Comparison of ENCODE assay signal across 16 cellular contexts in genomic region chr6:137518584-137518983, GRCh38. TPM values are rescaled to one million over a fixed set of nuclear protein-coding genes. Genes with fewer than 3 reads are reported as not detected.
DNase-seq lines count a peak whose midpoint lies in the region; ATAC-seq and TF ChIP-seq lines count a peak whose summit lies in the region.
"Had no signal": no experiment of that assay in that cellular context is flagged by ENCODE, and none has a peak within 500 bp of the region (broad histone marks: within the 10 kb centered on the region; RNA-seq: fewer than 3 reads in every experiment).

No MANE protein-coding gene starts in this region.

- DNase-seq in DMS 273 treated with DMSO at 0.1 percent for 48 hours (lab: John Stamatoyannopoulos, UW) (peak; percentile 40), H9 (peak; percentile 45), endodermal cell (peak; percentile 88), mesendoderm (peak; percentile 93), vagina (ENCODE audit: extremely low spot score in 2 of 2) (no peak), NCI-H1436 treated with DMSO at 0.1 percent for 48 hours (lab: John Stamatoyannopoulos, UW) (no peak), left cardiac atrium (no peak)
- DNase-seq: ACHN; CD4-positive, CD25-positive, alpha-beta regulatory T cell; GOT3; NCI-H774; Peyer's patch; SHP77 treated with DMSO at 0.1 percent for 48 hours had no signal

- ATAC-seq in left cardiac atrium: no peak
- ATAC-seq: K562 had no signal

- H3K9ac ChIP-seq in H9 (ENCODE audit: extremely low read depth, insufficient read length, low read length) (no peak overlapping the region), endodermal cell (ENCODE audit: extremely low read depth, low read length, poor library complexity, severe bottlenecking) (no peak overlapping the region), mesendoderm (ENCODE audit: low read length) (no peak overlapping the region)

- H2AFZ ChIP-seq in H9 (ENCODE audit: low read length): no peak overlapping the region

- H3K79me1 ChIP-seq in H9 (ENCODE audit: insufficient read depth, low read depth, low read length, poor library complexity, severe bottlenecking): no peaks in the 10 kb centered on the region
- H3K79me1 ChIP-seq in mesendoderm (ENCODE audit: low read length): no peaks in the 10 kb centered on the region

- H3K36me3 ChIP-seq in endodermal cell (ENCODE audit: control insufficient read depth, insufficient read depth, low read length) (no peaks in the 10 kb centered on the region), mesendoderm (ENCODE audit: control insufficient read depth, insufficient read depth, low read length) (no peaks in the 10 kb centered on the region), vagina (no peaks in the 10 kb centered on the region)
- H3K36me3 ChIP-seq: Peyer's patch had no signal

- H3K27ac Mint-ChIP-seq in H9: peak overlapping the region in 1 of 3 experiments; percentile 56; a peak in 1 of 7 replicates
- H3K27ac Mint-ChIP-seq in endodermal cell: no peak overlapping the region
- H3K27ac Mint-ChIP-seq: CD4-positive, CD25-positive, alpha-beta regulatory T cell had no signal

- no peak overlapping the region for H3K4me2 ChIP-seq in H9 (ENCODE audit: insufficient read depth, insufficient read length, low read length)
- H3K4me2 ChIP-seq in mesendoderm (ENCODE audit: low read length): peak overlapping the region; percentile 16

- H3K4me3 Mint-ChIP-seq in H9 (no peak overlapping the region), endodermal cell (peak overlapping the region; percentile 12)
- H3K4me3 Mint-ChIP-seq: CD4-positive, CD25-positive, alpha-beta regulatory T cell had no signal

- H3K79me2 ChIP-seq in H9 (ENCODE audit: insufficient read depth, low read length) (no peaks in the 10 kb centered on the region), mesendoderm (ENCODE audit: control insufficient read depth, insufficient read depth, low read length) (no peaks in the 10 kb centered on the region)

- H3K4me3 ChIP-seq in endodermal cell (ENCODE audit: low read length) (no peak overlapping the region), mesendoderm (ENCODE audit: low read length) (no peak overlapping the region), vagina (no peak overlapping the region)
- H3K4me3 ChIP-seq: K562, Peyer's patch had no signal

- no peak overlapping the region for H3T11ph ChIP-seq in H9 (ENCODE audit: low read length)

- H3K23ac ChIP-seq in H9 (ENCODE audit: insufficient read length, low read depth, low read length) (no peak overlapping the region), mesendoderm (ENCODE audit: low read length) (no peak overlapping the region)

- H2BK20ac ChIP-seq in H9 (ENCODE audit: low read depth, low read length, poor library complexity, severe bottlenecking): no peak overlapping the region

- intact Hi-C loops in vagina (cut with DNase I) (no loop called here), left cardiac atrium (cut with DNase I) (no loop called here)

- H2BK5ac ChIP-seq in H9 (ENCODE audit: insufficient read length, low read length): no peak overlapping the region
- H2BK5ac ChIP-seq in mesendoderm (ENCODE audit: low read length): no peak overlapping the region

- no peak overlapping the region for H2BK15ac ChIP-seq in H9 (ENCODE audit: low read depth, low read length)
- H2BK15ac ChIP-seq in mesendoderm (replicated peaks; ENCODE audit: low read depth): no peak overlapping the region

- no peak overlapping the region for H3K27ac ChIP-seq in H9 (ENCODE audit: insufficient read length, low read depth, low read length)
- H3K27ac ChIP-seq in endodermal cell (ENCODE audit: low read depth, low read length): no peak overlapping the region
- H3K27ac ChIP-seq in mesendoderm (ENCODE audit: low read depth, low read length): no peak overlapping the region
- no peak overlapping the region for H3K27ac ChIP-seq in vagina
- H3K27ac ChIP-seq: Peyer's patch had no signal

- TF ChIP-seq POLR2A in vagina (IDR thresholded peaks at IDR 0.05): no peak

- no peak overlapping the region for H4K5ac ChIP-seq in H9 (ENCODE audit: insufficient read length, low read depth, low read length)
- H4K5ac ChIP-seq in mesendoderm (ENCODE audit: low read length): no peak overlapping the region

- H4K8ac ChIP-seq in H9 (replicated peaks; ENCODE audit: insufficient read length, low read depth, low read length): no peak overlapping the region
- no peak overlapping the region for H4K8ac ChIP-seq in mesendoderm (ENCODE audit: low read depth, low read length)

- no peaks in the 10 kb centered on the region for H4K20me1 ChIP-seq in H9 (ENCODE audit: control insufficient read depth, insufficient read depth, insufficient read length)

- no peaks in the 10 kb centered on the region for H3K36me3 Mint-ChIP-seq in H9 (ENCODE audit: insufficient read depth in 1 of 3, low read depth in 3 of 3)
- no peaks in the 10 kb centered on the region for H3K36me3 Mint-ChIP-seq in endodermal cell (ENCODE audit: low read depth)
- H3K36me3 Mint-ChIP-seq: CD4-positive, CD25-positive, alpha-beta regulatory T cell had no signal

- H3K27me3 ChIP-seq in H9 (ENCODE audit: insufficient read depth, low read length): no peaks in the 10 kb centered on the region; the same call in 1 of the 2 replicates
- peaks cover 56% of the 10 kb centered on the region for H3K27me3 ChIP-seq in endodermal cell (ENCODE audit: control insufficient read depth, insufficient read depth, low read length, poor library complexity, severe bottlenecking)
- H3K27me3 ChIP-seq in mesendoderm (ENCODE audit: insufficient read depth, low read length, poor library complexity): no peaks in the 10 kb centered on the region
- no peaks in the 10 kb centered on the region for H3K27me3 ChIP-seq in vagina
- H3K27me3 ChIP-seq: Peyer's patch had no signal

- no peak overlapping the region for H3K56ac ChIP-seq in H9 (ENCODE audit: insufficient read length, low read depth, low read length)
- H3K56ac ChIP-seq in mesendoderm (ENCODE audit: low read length): no peak overlapping the region

- TF ChIP-seq CTCF in H9 (conservative IDR thresholded peaks at IDR 0.05): no peak
- no peak for TF ChIP-seq CTCF in endodermal cell (conservative IDR thresholded peaks at IDR 0.05)
- TF ChIP-seq CTCF in vagina (IDR thresholded peaks at IDR 0.05): no peak

- H3K27me3 Mint-ChIP-seq in H9 (ENCODE audit: low read depth) (peaks cover 62% of the 10 kb centered on the region), endodermal cell (ENCODE audit: insufficient read depth) (peaks cover 49% of the 10 kb centered on the region)

- H3K4ac ChIP-seq in H9 (ENCODE audit: low read depth, low read length) (no peak overlapping the region), mesendoderm (ENCODE audit: low read depth, low read length) (peak overlapping the region; percentile 43)

- H3K9me3 ChIP-seq in H9 (ENCODE audit: control insufficient read depth, low read depth, low read length) (no peaks in the 10 kb centered on the region), endodermal cell (ENCODE audit: control insufficient read depth, low read length) (no peaks in the 10 kb centered on the region), vagina (no peaks in the 10 kb centered on the region)
- H3K9me3 ChIP-seq: Peyer's patch had no signal

- no peaks in the 10 kb centered on the region for H3K9me3 Mint-ChIP-seq in H9
- no peaks in the 10 kb centered on the region for H3K9me3 Mint-ChIP-seq in endodermal cell

- H3K14ac ChIP-seq in H9 (ENCODE audit: insufficient read depth, low read length): no peak overlapping the region

- H3K4me1 ChIP-seq in H9 (ENCODE audit: insufficient read depth, low read length): peaks cover 11% of the 10 kb centered on the region
- H3K4me1 ChIP-seq in endodermal cell (ENCODE audit: control insufficient read depth, insufficient read depth, low read length): peaks cover 17% of the 10 kb centered on the region
- peaks cover 11% of the 10 kb centered on the region for H3K4me1 ChIP-seq in mesendoderm (ENCODE audit: control insufficient read depth, low read depth, low read length)
- no peaks in the 10 kb centered on the region for H3K4me1 ChIP-seq in vagina
- H3K4me1 ChIP-seq: Peyer's patch had no signal

- WGBS in H9 (ENCODE audit: extremely low coverage, insufficient read length, low lambda C conversion rate): no CpG with 5 or more reads among the region's 5 CpGs
- WGBS in endodermal cell (ENCODE audit: insufficient coverage in 1 of 2, insufficient read length in 1 of 2), 2 experiments: 14 to 18% methylated on average over 4 to 5 of the region's 5 CpGs
- no CpG with 5 or more reads among the region's 5 CpGs for WGBS in mesendoderm (ENCODE audit: extremely low coverage, insufficient coverage, low lambda C conversion rate)

- no peak overlapping the region for H4K91ac ChIP-seq in H9 (ENCODE audit: insufficient read length, low read depth, low read length)

- no peak overlapping the region for H2BK120ac ChIP-seq in H9 (ENCODE audit: low read depth, low read length, poor library complexity, severe bottlenecking)
- no peak overlapping the region for H2BK120ac ChIP-seq in mesendoderm (ENCODE audit: low read depth, low read length)

- H2AK5ac ChIP-seq in H9 (ENCODE audit: insufficient read length, low read length) (no peak overlapping the region), mesendoderm (ENCODE audit: low read length) (no peak overlapping the region)

- H3K18ac ChIP-seq in H9 (ENCODE audit: insufficient read length, low read depth, low read length) (peak overlapping the region; percentile 78), mesendoderm (ENCODE audit: low read length) (no peak overlapping the region)

- peaks cover 57 to 79% of the 10 kb centered on the region in 2 experiments for H3K4me1 Mint-ChIP-seq in H9
- peaks cover 59% of the 10 kb centered on the region for H3K4me1 Mint-ChIP-seq in endodermal cell

- H2BK12ac ChIP-seq in H9 (ENCODE audit: insufficient read length, low read depth, low read length): no peak overlapping the region

- H3K23me2 ChIP-seq in H9 (ENCODE audit: insufficient read length, low read depth, low read length, poor library complexity, severe bottlenecking): no peaks in the 10 kb centered on the region

RNA-seq across cellular contexts. Expression of gene OLIG3, which starts 24.4 kb away (rescaled TPM):
- 0.22 and 0.42 TPM in 2 replicates for total RNA-seq in H9 (2021)
- not detected for total RNA-seq in endodermal cell
- 42.2 TPM for polyA plus RNA-seq in endodermal cell (2013, experiment 1 of 2)
- polyA plus RNA-seq in endodermal cell (2013, experiment 2 of 2): 31.6 TPM
- 0.14 TPM for polyA plus RNA-seq in mesendoderm (2013, experiment 1 of 2)
- 0.06 TPM for polyA plus RNA-seq in mesendoderm (2013, experiment 2 of 2)
- not detected for total RNA-seq in vagina
- not detected for total RNA-seq in left cardiac atrium
- total RNA-seq: CD4-positive, CD25-positive, alpha-beta regulatory T cell; Daoy; HT1080; K562; Peyer's patch had no signal
- polyA plus RNA-seq: CD4-positive, CD25-positive, alpha-beta regulatory T cell; K562 had no signal

Comparison
In these comparisons a context has a peak if more than half of its experiments do, and no peak if none do; other contexts are left out.
1. DNase-seq: peak in DMS 273 treated with DMSO at 0.1 percent for 48 hours (single experiment), H9 (single experiment), endodermal cell (single experiment) and mesendoderm (single experiment); none in vagina (0 of 2), NCI-H1436 treated with DMSO at 0.1 percent for 48 hours (single experiment) and left cardiac atrium (single experiment).